In the genomic region with DNA sequence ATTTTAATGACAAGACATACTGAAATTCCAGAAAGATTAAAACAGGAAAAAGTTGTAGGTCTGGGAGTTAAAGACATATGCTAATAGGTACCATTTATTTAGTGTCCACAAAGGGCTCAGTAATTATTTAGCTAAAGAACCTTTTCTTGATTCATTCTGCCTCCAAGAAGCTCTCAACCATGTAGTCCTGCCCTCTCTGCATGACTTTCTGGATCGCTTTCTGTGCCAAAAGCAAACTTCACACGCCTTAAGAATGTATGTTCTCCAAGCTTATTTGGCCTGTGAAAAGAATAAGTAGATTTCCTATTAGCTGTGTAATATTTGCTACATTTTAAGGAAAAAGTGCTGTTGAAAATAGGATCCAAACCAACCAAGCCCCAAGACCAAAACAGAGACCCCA, we compare ENCODE assay signal across 21 cellular contexts.
DNase-seq lines count a peak whose midpoint lies in the region; ATAC-seq and TF ChIP-seq lines count a peak whose summit lies in the region.
"Had no signal": no experiment of that assay in that cellular context is flagged by ENCODE, and none has a peak within 500 bp of the region (broad histone marks: within the 10 kb centered on the region; RNA-seq: fewer than 3 reads in every experiment).

No MANE protein-coding gene starts in this region.

- no peak for TF ChIP-seq POLR2A in testis (IDR thresholded peaks at IDR 0.05)

- H3K4me3 ChIP-seq in GM23248 (no peak overlapping the region), endodermal cell (ENCODE audit: low read length) (no peak overlapping the region), neural progenitor cell (no peak overlapping the region), testis (no peak overlapping the region), PC-3 (ENCODE audit: low read length) (no peak overlapping the region)
- H3K4me3 ChIP-seq: A549 had no signal

- H2AFZ ChIP-seq in GM23248 = no peak overlapping the region
- H2AFZ ChIP-seq in neural progenitor cell (replicated peaks) = no peak overlapping the region
- no peak overlapping the region for H2AFZ ChIP-seq in PC-3 (ENCODE audit: low read length)

- H3K27ac Mint-ChIP-seq in endodermal cell = no peak overlapping the region
- H3K27ac Mint-ChIP-seq in neural progenitor cell = peak overlapping the region; percentile 18
- H3K27ac Mint-ChIP-seq: CD4-positive, alpha-beta memory T cell; HFFc6 had no signal

- no peaks in the 10 kb centered on the region for H3K27me3 Mint-ChIP-seq in endodermal cell (ENCODE audit: insufficient read depth)
- H3K27me3 Mint-ChIP-seq in neural progenitor cell (ENCODE audit: insufficient read depth, low read depth) = no peaks in the 10 kb centered on the region

- H3K27me3 ChIP-seq in GM23248 (replicated peaks; ENCODE audit: insufficient read depth) (peaks cover 3% of the 10 kb centered on the region; the same call in 1 of the 2 replicates), endodermal cell (ENCODE audit: control insufficient read depth, insufficient read depth, low read length, poor library complexity, severe bottlenecking) (no peaks in the 10 kb centered on the region), neural progenitor cell (no peaks in the 10 kb centered on the region), testis (no peaks in the 10 kb centered on the region), PC-3 (ENCODE audit: low read length) (peaks cover 34% of the 10 kb centered on the region)

- no peaks in the 10 kb centered on the region for H3F3A ChIP-seq in GM23248 (ENCODE audit: insufficient read depth)
- H3F3A ChIP-seq in neural progenitor cell (ENCODE audit: low read depth) = no peaks in the 10 kb centered on the region
- H3F3A ChIP-seq in PC-3 (ENCODE audit: low read length, unreplicated experiment) = no peaks in the 10 kb centered on the region

- no peak for TF ChIP-seq CTCF in endodermal cell (conservative IDR thresholded peaks at IDR 0.05)
- no peak for TF ChIP-seq CTCF in neural progenitor cell (IDR thresholded peaks at IDR 0.05)
- no peak for TF ChIP-seq CTCF in testis (IDR thresholded peaks at IDR 0.05)
- no peak for TF ChIP-seq CTCF in PC-3 (conservative IDR thresholded peaks at IDR 0.05; ENCODE audit: low read depth, low read length)

- no peaks in the 10 kb centered on the region for H3K79me2 ChIP-seq in GM23248 (ENCODE audit: insufficient read depth)
- no peaks in the 10 kb centered on the region for H3K79me2 ChIP-seq in neural progenitor cell (ENCODE audit: low read depth)
- no peaks in the 10 kb centered on the region for H3K79me2 ChIP-seq in PC-3 (ENCODE audit: low read length)

- POLR2A ChIA-PET in PC-3 (lab: Charles Lee; ENCODE audit: unreplicated experiment) = no interaction called here

- H3K36me3 Mint-ChIP-seq in endodermal cell (ENCODE audit: low read depth) (no peaks in the 10 kb centered on the region), neural progenitor cell (no peaks in the 10 kb centered on the region)
- H3K36me3 Mint-ChIP-seq: CD4-positive, alpha-beta memory T cell had no signal

- CTCF ChIA-PET in PC-3 (lab: Charles Lee) = interaction anchor here (1.1 kb wide), 1 partner anchor 526 kb away, joined by 3 read pairs; no protein-coding TSS in a partner anchor

- H3K9me3 Mint-ChIP-seq in endodermal cell (peaks cover 11% of the 10 kb centered on the region), neural progenitor cell (peaks cover 18% of the 10 kb centered on the region)
- H3K9me3 Mint-ChIP-seq: HFFc6 had no signal

- H3K4me1 ChIP-seq in GM23248 (ENCODE audit: insufficient read depth) = no peaks in the 10 kb centered on the region
- no peaks in the 10 kb centered on the region for H3K4me1 ChIP-seq in endodermal cell (ENCODE audit: control insufficient read depth, insufficient read depth, low read length)
- H3K4me1 ChIP-seq in neural progenitor cell = peaks cover 15% of the 10 kb centered on the region
- H3K4me1 ChIP-seq in testis = no peaks in the 10 kb centered on the region
- no peaks in the 10 kb centered on the region for H3K4me1 ChIP-seq in PC-3 (ENCODE audit: insufficient read depth, low read length)
- H3K4me1 ChIP-seq: A549 had no signal

- peaks cover 1% of the 10 kb centered on the region for H3K4me1 Mint-ChIP-seq in endodermal cell
- peaks cover 26% of the 10 kb centered on the region for H3K4me1 Mint-ChIP-seq in neural progenitor cell
- H3K4me1 Mint-ChIP-seq: CD4-positive, alpha-beta memory T cell had no signal

- in situ Hi-C loops in GM23248 (cut with MboI) = no loop called here

- BruUV-seq in PC-3 (replicated peaks; lab: Mats Ljungman, UMichigan) = no TSS peak

- H3K4me2 ChIP-seq in GM23248 (ENCODE audit: unreplicated experiment) = no peak overlapping the region
- H3K4me2 ChIP-seq in neural progenitor cell = peak overlapping the region; percentile 44
- no peak overlapping the region for H3K4me2 ChIP-seq in PC-3 (ENCODE audit: low read length)
- H3K4me2 ChIP-seq: A549 had no signal

- DNase-seq in GM23248 (peak; percentile 12), endodermal cell (no peak), neural progenitor cell (ENCODE audit: low spot score) (no peak), renal cortical epithelial cell (ENCODE audit: low read depth) (peak; percentile 66), testis (no peak), NCI-H69 (lab: John Stamatoyannopoulos, UW) (no peak), left lobe of liver (ENCODE audit: low spot score) (no peak), PC-3 (no peak)
- DNase-seq: AML-193; CD4-positive, alpha-beta memory T cell; DMS153; DMS79; GDM1; GOT3; H7; HFFc6 had no signal

- H3K9me3 ChIP-seq in GM23248 (ENCODE audit: low read depth) = no peaks in the 10 kb centered on the region
- H3K9me3 ChIP-seq in endodermal cell (ENCODE audit: control insufficient read depth, low read length) = peaks cover 32% of the 10 kb centered on the region
- no peaks in the 10 kb centered on the region for H3K9me3 ChIP-seq in neural progenitor cell (ENCODE audit: low read depth)
- no peaks in the 10 kb centered on the region for H3K9me3 ChIP-seq in testis
- H3K9me3 ChIP-seq in PC-3 (ENCODE audit: low read length) = no peaks in the 10 kb centered on the region

- no peak overlapping the region for H3K9ac ChIP-seq in GM23248
- no peak overlapping the region for H3K9ac ChIP-seq in endodermal cell (ENCODE audit: extremely low read depth, low read length, poor library complexity, severe bottlenecking)
- H3K9ac ChIP-seq in neural progenitor cell = no peak overlapping the region
- no peak overlapping the region for H3K9ac ChIP-seq in PC-3 (ENCODE audit: low read length)

- intact Hi-C loops in testis (cut with DNase I; ENCODE audit: low total_unique reads) = no loop called here
- intact Hi-C loops in PC-3 (cut with micrococcal nuclease) = no loop called here

- no peaks in the 10 kb centered on the region for H4K20me1 ChIP-seq in GM23248 (ENCODE audit: insufficient read depth)
- H4K20me1 ChIP-seq in neural progenitor cell (ENCODE audit: low read depth) = no peaks in the 10 kb centered on the region
- no peaks in the 10 kb centered on the region for H4K20me1 ChIP-seq in PC-3 (ENCODE audit: low read length)

- H3K9me2 ChIP-seq in GM23248 (ENCODE audit: insufficient read depth) (no peaks in the 10 kb centered on the region), PC-3 (replicated peaks; ENCODE audit: low read length) (no peaks in the 10 kb centered on the region)

- no peak overlapping the region for H3K27ac ChIP-seq in GM23248
- peak overlapping the region; percentile 52 for H3K27ac ChIP-seq in endodermal cell (ENCODE audit: low read depth, low read length)
- H3K27ac ChIP-seq in neural progenitor cell = no peak overlapping the region
- H3K27ac ChIP-seq in testis = no peak overlapping the region
- no peak overlapping the region for H3K27ac ChIP-seq in PC-3 (ENCODE audit: low read length)
- H3K27ac ChIP-seq: 22Rv1, A549, C4-2B had no signal

- no peak for ATAC-seq in left lobe of liver
- ATAC-seq in PC-3 = no peak
- ATAC-seq: A549, HCT116, HepG2 had no signal

- 56 to 64% methylated on average over 2 of the region's 2 CpGs for WGBS in GM23248 (ENCODE audit: low coverage in 1 of 2, low lambda C conversion rate in 2 of 2, missing lambda C conversion rate in 2 of 2), 2 experiments
- WGBS in endodermal cell (ENCODE audit: insufficient coverage in 1 of 2, insufficient read length in 1 of 2), 2 experiments = 89 to 100% methylated on average over 2 of the region's 2 CpGs
- WGBS in testis, 2 donors = 92 to 95% methylated on average over 2 of the region's 2 CpGs

- H3K4me3 Mint-ChIP-seq in endodermal cell (no peak overlapping the region), neural progenitor cell (no peak overlapping the region)
- H3K4me3 Mint-ChIP-seq: CD4-positive, alpha-beta memory T cell; HFFc6 had no signal

- H3K36me3 ChIP-seq in GM23248 (ENCODE audit: low read depth) (no peaks in the 10 kb centered on the region), endodermal cell (ENCODE audit: control insufficient read depth, insufficient read depth, low read length) (no peaks in the 10 kb centered on the region), neural progenitor cell (no peaks in the 10 kb centered on the region), testis (ENCODE audit: low read depth, missing control alignments) (no peaks in the 10 kb centered on the region), PC-3 (ENCODE audit: low read depth, low read length) (no peaks in the 10 kb centered on the region)

Comparison
In these comparisons a context has a peak if more than half of its experiments do, and no peak if none do; other contexts are left out.
1. DNase-seq: peak in GM23248 (single experiment) and renal cortical epithelial cell (single experiment); none in endodermal cell (single experiment), neural progenitor cell (single experiment), testis (single experiment), NCI-H69 (single experiment), left lobe of liver (single experiment) and PC-3 (single experiment).